Comparison of ENCODE assay signal across 25 cellular contexts in the genomic region with DNA sequence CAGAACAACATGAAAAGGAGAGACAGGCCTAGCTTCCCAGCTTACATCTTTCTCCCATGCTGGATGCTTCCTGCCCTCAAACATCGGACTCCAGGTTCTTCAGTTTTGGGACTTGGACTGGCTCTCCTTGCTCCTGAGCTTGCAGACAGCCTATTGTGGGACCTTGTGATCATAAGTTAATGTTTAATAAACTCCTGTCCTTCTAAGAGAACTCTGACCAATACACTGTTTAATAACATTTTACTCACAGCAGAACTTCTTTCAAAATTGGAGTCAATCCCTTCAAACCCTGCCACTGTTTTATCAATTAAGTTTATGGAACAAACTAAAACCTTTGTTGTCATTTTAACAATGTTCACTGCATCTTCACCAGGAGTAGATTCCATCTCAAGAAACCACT.
"Had no signal": no experiment of that assay in that cellular context is flagged by ENCODE, and none has a peak within 500 bp of the region (broad histone marks: within the 10 kb centered on the region; RNA-seq: fewer than 3 reads in every experiment).

No MANE protein-coding gene starts in this region.

- H3K36me3 ChIP-seq: pancreas, thyroid gland, vagina had no signal

- H3K9me3 Mint-ChIP-seq: effector memory CD8-positive, alpha-beta T cell; naive thymus-derived CD8-positive, alpha-beta T cell; stimulated activated effector memory CD8-positive, alpha-beta T cell treated with anti-CD3 and anti-CD28 coated beads, Interleukin-12 subunit alpha, Interleukin-12 subunit beta, amount 100 ng/mL, for 72 hours had no signal

- H3K27ac Mint-ChIP-seq: effector memory CD8-positive, alpha-beta T cell; naive thymus-derived CD8-positive, alpha-beta T cell; stimulated activated effector memory CD8-positive, alpha-beta T cell treated with anti-CD3 and anti-CD28 coated beads, Interleukin-12 subunit alpha, Interleukin-12 subunit beta, amount 100 ng/mL, for 72 hours had no signal

- ATAC-seq: effector memory CD8-positive, alpha-beta T cell; heart right ventricle; left ventricle myocardium superior; lower lobe of right lung; naive thymus-derived CD8-positive, alpha-beta T cell; sciatic nerve; stimulated activated effector memory CD8-positive, alpha-beta T cell treated with anti-CD3 and anti-CD28 coated beads, Interleukin-12 subunit alpha, Interleukin-12 subunit beta, amount 100 ng/mL, for 72 hours had no signal

- H3K4me3 Mint-ChIP-seq: effector memory CD8-positive, alpha-beta T cell; naive thymus-derived CD8-positive, alpha-beta T cell; neural crest cell; stimulated activated effector memory CD8-positive, alpha-beta T cell treated with anti-CD3 and anti-CD28 coated beads, Interleukin-12 subunit alpha, Interleukin-12 subunit beta, amount 100 ng/mL, for 72 hours had no signal

- H3K4me3 ChIP-seq: esophagus squamous epithelium, heart right ventricle, lower lobe of right lung, pancreas, stomach, thyroid gland, vagina had no signal

- H3K4me1 ChIP-seq: esophagus squamous epithelium, heart right ventricle, lower lobe of right lung, pancreas, thyroid gland, vagina had no signal

- H3K9me3 ChIP-seq: esophagus squamous epithelium, lower lobe of right lung, neutrophil, pancreas, stomach, thyroid gland, vagina had no signal

- H3K27me3 ChIP-seq: esophagus squamous epithelium, heart right ventricle, neutrophil, pancreas, stomach, thyroid gland, vagina had no signal

- FAIRE-seq: endometrium, pancreas had no signal

- H3K27me3 Mint-ChIP-seq: effector memory CD8-positive, alpha-beta T cell; naive thymus-derived CD8-positive, alpha-beta T cell had no signal

- H3K27ac ChIP-seq: esophagus squamous epithelium, heart right ventricle, lower lobe of right lung, neutrophil, pancreas, stomach, thyroid gland, vagina had no signal

- DNase-seq: cortex of kidney; effector memory CD8-positive, alpha-beta T cell; erythroblast; esophagus squamous epithelium; foreskin melanocyte; glutamatergic neuron; heart right ventricle; hippocampal formation; islet precursor cell; left ventricle myocardium superior; lower lobe of right lung; naive thymus-derived CD8-positive, alpha-beta T cell; pancreas; stimulated activated CD4-positive, alpha-beta T cell treated with anti-CD3 and anti-CD28 coated beads, Interleukin-2, amount 100 ng/mL, for 24 hours; stimulated activated CD4-positive, alpha-beta T cell treated with anti-CD3 and anti-CD28 coated beads, Interleukin-4, amount 100 ng/mL, for 24 hours; stimulated activated naive CD4-positive, alpha-beta T cell treated with Interleukin-2 at 50 U/mL for 16 hours; stomach; thyroid gland; trophoblast cell had no signal
